18 cellular contexts compared by ENCODE assay signal in the genomic region with DNA sequence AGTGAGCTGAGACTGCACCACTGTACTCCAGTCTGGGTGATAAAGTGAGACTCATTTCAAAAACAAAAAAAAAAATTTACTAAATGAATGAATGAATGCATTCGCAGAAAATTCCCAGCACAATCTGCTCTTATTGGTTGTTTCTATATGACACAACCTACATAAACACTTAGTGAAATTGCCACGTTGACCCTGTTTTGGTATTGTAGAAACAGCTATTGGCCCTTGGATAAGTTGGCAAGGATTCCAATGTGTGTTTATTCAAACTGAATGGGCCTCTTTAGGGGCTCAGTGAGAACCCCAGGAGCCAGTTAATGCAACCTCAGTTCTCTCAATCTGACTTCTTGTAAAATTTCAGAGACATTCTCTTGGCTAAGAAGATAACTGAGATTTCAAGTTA.
A peak's percentile ranks its signal among the peaks of the same experiment; 100 is the strongest.
DNase-seq lines count a peak whose midpoint lies in the region; ATAC-seq and TF ChIP-seq lines count a peak whose summit lies in the region.
"Had no signal": no experiment of that assay in that cellular context is flagged by ENCODE, and none has a peak within 500 bp of the region (broad histone marks: within the 10 kb centered on the region; RNA-seq: fewer than 3 reads in every experiment).

No MANE protein-coding gene starts in this region.

- ATAC-seq in GM18873 (IDR thresholded peaks at IDR 0.05; ENCODE audit: low FRiP score, unreplicated experiment) (no peak), foreskin keratinocyte (no peak)
- ATAC-seq: HCT116 had no signal

- H3K27me3 ChIP-seq in DOHH2 (ENCODE audit: control insufficient read depth, low read length) (no peaks in the 10 kb centered on the region; the same call in 1 of the 2 replicates), neutrophil (no peaks in the 10 kb centered on the region), foreskin keratinocyte (peaks cover 4% of the 10 kb centered on the region)

- no peak overlapping the region for H3K4me3 Mint-ChIP-seq in dendritic cell treated with granulocyte-macrophage colony-stimulating factor and Interleukin-4, amounts not matched to agents 40 ng/mL and 50 ng/mL, for 4 days
- H3K4me3 Mint-ChIP-seq: T-helper 17 cell had no signal

- peak; percentile 27 for DNase-seq in NAMALWA (ENCODE audit: low spot score)
- no peak for DNase-seq in putamen (ENCODE audit: low spot score)
- no peak for DNase-seq in activated CD4-positive, CD25-positive, alpha-beta regulatory T cell treated with anti-CD3 and anti-CD28 coated beads, Interleukin-2, amount 50 U/mL, for 72 hours
- DNase-seq in foreskin keratinocyte = no peak
- DNase-seq: activated CD4-positive, CD25-positive, alpha-beta regulatory T cell; activated effector memory CD4-positive, alpha-beta T cell treated with anti-CD3 and anti-CD28 coated beads, Interleukin-2, amount 50 U/mL, for 16 hours; amniotic stem cell; midbrain; NCI-H1105; NCI-H2171; right cardiac atrium; T-helper 17 cell had no signal

- peaks cover 31% of the 10 kb centered on the region for H3F3A ChIP-seq in DOHH2 (ENCODE audit: control insufficient read depth, insufficient read depth)

- H3K27ac Mint-ChIP-seq in dendritic cell treated with granulocyte-macrophage colony-stimulating factor and Interleukin-4, amounts not matched to agents 40 ng/mL and 50 ng/mL, for 4 days = peak overlapping the region; percentile 88
- H3K27ac Mint-ChIP-seq: T-helper 17 cell had no signal

- H3K36me3 ChIP-seq in DOHH2 (ENCODE audit: control insufficient read depth, low read length) (no peaks in the 10 kb centered on the region), neutrophil (no peaks in the 10 kb centered on the region)
- H3K36me3 ChIP-seq: thoracic aorta had no signal

- intact Hi-C loops in dendritic cell treated with granulocyte-macrophage colony-stimulating factor and Interleukin-4, amounts not matched to agents 40 ng/mL and 50 ng/mL, for 4 days (cut with micrococcal nuclease) = loop anchor here (5.0 to 10.0 kb wide), 2 partner anchors 63 to 161 kb away; a partner anchor contains a TSS

- no peaks in the 10 kb centered on the region for H3K27me3 Mint-ChIP-seq in dendritic cell treated with granulocyte-macrophage colony-stimulating factor and Interleukin-4, amounts not matched to agents 40 ng/mL and 50 ng/mL, for 4 days
- H3K27me3 Mint-ChIP-seq: T-helper 17 cell had no signal

- H3K4me3 ChIP-seq in DOHH2 (ENCODE audit: low read length) = peak overlapping the region; percentile 52
- peak overlapping the region; percentile 52 to 56 for H3K4me3 ChIP-seq in neutrophil (ENCODE audit: low read depth in 1 of 2, low read length in 1 of 2)
- H3K4me3 ChIP-seq: thoracic aorta had no signal

- H3K9me2 ChIP-seq in DOHH2 (replicated peaks; ENCODE audit: control insufficient read depth, low read length) = no peaks in the 10 kb centered on the region

- H3K27ac ChIP-seq in DOHH2 (ENCODE audit: low read depth, low read length) (peak overlapping the region; percentile 96), neutrophil (peak overlapping the region; percentile 86), foreskin keratinocyte (no peak overlapping the region)

- H3K36me3 Mint-ChIP-seq in dendritic cell treated with granulocyte-macrophage colony-stimulating factor and Interleukin-4, amounts not matched to agents 40 ng/mL and 50 ng/mL, for 4 days (ENCODE audit: low read depth) = peaks cover 7% of the 10 kb centered on the region

- H3K4me1 Mint-ChIP-seq in dendritic cell treated with granulocyte-macrophage colony-stimulating factor and Interleukin-4, amounts not matched to agents 40 ng/mL and 50 ng/mL, for 4 days (ENCODE audit: low read depth) = peaks cover 58% of the 10 kb centered on the region

- H3K4me1 ChIP-seq in DOHH2 (ENCODE audit: control insufficient read depth, low read length) (peaks cover 82% of the 10 kb centered on the region), neutrophil (ENCODE audit: control insufficient read depth in 1 of 2, insufficient read depth in 1 of 2, low read depth in 1 of 2, low read length in 1 of 2) (peaks cover 63 to 69% of the 10 kb centered on the region in 2 experiments), foreskin keratinocyte (no peaks in the 10 kb centered on the region)

- no peaks in the 10 kb centered on the region for H4K20me1 ChIP-seq in DOHH2 (ENCODE audit: control insufficient read depth, insufficient read depth, low read depth, low read length)

- H3K4me2 ChIP-seq in DOHH2 (ENCODE audit: low read length) = peak overlapping the region; percentile 91

- no peak for TF ChIP-seq CTCF in DOHH2 (IDR thresholded peaks at IDR 0.05; ENCODE audit: low read depth, low read length, poor library complexity, severe bottlenecking)
- TF ChIP-seq CTCF in neutrophil (IDR thresholded peaks at IDR 0.05) = no peak
- TF ChIP-seq CTCF in foreskin keratinocyte (conservative IDR thresholded peaks at IDR 0.05) = no peak

- no peaks in the 10 kb centered on the region for H3K79me2 ChIP-seq in DOHH2 (ENCODE audit: control insufficient read depth, low read length)

- peaks cover 8% of the 10 kb centered on the region for H3K9me3 Mint-ChIP-seq in dendritic cell treated with granulocyte-macrophage colony-stimulating factor and Interleukin-4, amounts not matched to agents 40 ng/mL and 50 ng/mL, for 4 days

- H3K9me3 ChIP-seq in DOHH2 (ENCODE audit: control insufficient read depth, insufficient read depth, low read length) (no peaks in the 10 kb centered on the region), neutrophil (no peaks in the 10 kb centered on the region)
- H3K9me3 ChIP-seq: thoracic aorta had no signal
